Comparison of ENCODE assay signal across 24 cellular contexts in the genomic region with DNA sequence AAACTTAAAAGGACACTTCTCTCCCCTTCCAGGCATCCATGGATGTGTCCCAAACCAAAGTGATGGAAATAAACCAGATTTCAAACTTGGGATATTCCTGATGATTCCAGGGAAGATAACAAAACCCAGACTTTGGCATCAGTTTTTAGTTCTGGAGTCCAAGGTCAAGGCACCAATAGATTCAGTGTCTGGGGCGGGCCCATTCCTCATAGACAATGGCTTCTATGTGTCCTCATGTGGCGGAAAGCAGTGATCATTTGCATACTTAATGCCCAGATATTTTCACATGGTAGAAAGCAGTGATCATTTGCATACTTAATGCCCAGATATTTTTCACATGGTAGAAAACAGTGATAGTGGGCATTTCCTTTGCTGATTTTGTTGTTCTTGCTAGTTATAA.
"Had no signal": no experiment of that assay in that cellular context is flagged by ENCODE, and none has a peak within 500 bp of the region (broad histone marks: within the 10 kb centered on the region; RNA-seq: fewer than 3 reads in every experiment).

No MANE protein-coding gene starts in this region.

- DNase-seq: effector CD8-positive, alpha-beta T cell; endodermal cell; foreskin fibroblast; gastrocnemius medialis; heart right ventricle; left cardiac atrium; left lung; mesendoderm; midbrain; naive thymus-derived CD4-positive, alpha-beta T cell; right cardiac atrium; sigmoid colon; stimulated activated CD4-positive, alpha-beta T cell treated with anti-CD3 and anti-CD28 coated beads, Interleukin-2, amount 100 ng/mL, for 24 hours; stimulated activated CD4-positive, alpha-beta T cell treated with anti-CD3 and anti-CD28 coated beads, Interleukin-4, amount 100 ng/mL, for 4 hours; stimulated activated naive CD8-positive, alpha-beta T cell treated with anti-CD3 and anti-CD28 coated beads, Interleukin-15, Interleukin-2, amounts not matched to agents 100 U/mL and 50 U/mL, for 24 hours; trophoblast cell had no signal

- H3K4me3 ChIP-seq: dorsolateral prefrontal cortex, gastrocnemius medialis, heart right ventricle, left lung, neural progenitor cell, prostate gland, sigmoid colon had no signal

- H3K27me3 ChIP-seq: dorsolateral prefrontal cortex, gastrocnemius medialis, heart right ventricle, left lung, neural progenitor cell, sigmoid colon had no signal

- H3K36me3 Mint-ChIP-seq: naive thymus-derived CD4-positive, alpha-beta T cell; neural progenitor cell; stimulated activated memory B cell treated with anti-CD40 and anti-IgM and Interleukin-4, amounts not matched to agents 10 μg/mL and 1 μg/mL and 100 μg/mL, for 72 hours had no signal

- H3K4me1 ChIP-seq: gastrocnemius medialis, neural progenitor cell, parathyroid adenoma, prostate gland, sigmoid colon had no signal

- H3K27ac ChIP-seq: dorsolateral prefrontal cortex, epithelial cell of prostate, gastrocnemius medialis, heart right ventricle, left lung, neural progenitor cell, parathyroid adenoma, prostate gland, sigmoid colon had no signal

- H3K9me3 Mint-ChIP-seq: endodermal cell; naive thymus-derived CD4-positive, alpha-beta T cell; nephron; neural progenitor cell had no signal

- H3K4me1 Mint-ChIP-seq: endodermal cell; nephron; neural progenitor cell; stimulated activated memory B cell treated with anti-CD40 and anti-IgM and Interleukin-4, amounts not matched to agents 10 μg/mL and 1 μg/mL and 100 μg/mL, for 72 hours had no signal

- H3K4me3 Mint-ChIP-seq: endodermal cell; naive thymus-derived CD4-positive, alpha-beta T cell; nephron; neural progenitor cell; stimulated activated memory B cell treated with anti-CD40 and anti-IgM and Interleukin-4, amounts not matched to agents 10 μg/mL and 1 μg/mL and 100 μg/mL, for 72 hours had no signal

- H3K27ac Mint-ChIP-seq: endodermal cell; naive thymus-derived CD4-positive, alpha-beta T cell; nephron; neural progenitor cell; stimulated activated memory B cell treated with anti-CD40 and anti-IgM and Interleukin-4, amounts not matched to agents 10 μg/mL and 1 μg/mL and 100 μg/mL, for 72 hours had no signal

- ATAC-seq: esophagus mucosa; gastrocnemius medialis; heart right ventricle; left cardiac atrium; left lung; naive thymus-derived CD4-positive, alpha-beta T cell; right cardiac atrium; stimulated activated memory B cell treated with anti-CD40 and anti-IgM and Interleukin-4, amounts not matched to agents 10 μg/mL and 1 μg/mL and 100 μg/mL, for 72 hours; stimulated activated naive CD8-positive, alpha-beta T cell treated with anti-CD3 and anti-CD28 coated beads, Interleukin-15, Interleukin-2, amounts not matched to agents 100 U/mL and 50 U/mL, for 24 hours had no signal

- H3K36me3 ChIP-seq: gastrocnemius medialis, heart right ventricle, left lung, neural progenitor cell, prostate gland, sigmoid colon had no signal

- H3K9me3 ChIP-seq: gastrocnemius medialis, heart right ventricle, left lung, prostate gland, sigmoid colon had no signal
